31 cellular contexts compared by ENCODE assay signal in the genomic region with DNA sequence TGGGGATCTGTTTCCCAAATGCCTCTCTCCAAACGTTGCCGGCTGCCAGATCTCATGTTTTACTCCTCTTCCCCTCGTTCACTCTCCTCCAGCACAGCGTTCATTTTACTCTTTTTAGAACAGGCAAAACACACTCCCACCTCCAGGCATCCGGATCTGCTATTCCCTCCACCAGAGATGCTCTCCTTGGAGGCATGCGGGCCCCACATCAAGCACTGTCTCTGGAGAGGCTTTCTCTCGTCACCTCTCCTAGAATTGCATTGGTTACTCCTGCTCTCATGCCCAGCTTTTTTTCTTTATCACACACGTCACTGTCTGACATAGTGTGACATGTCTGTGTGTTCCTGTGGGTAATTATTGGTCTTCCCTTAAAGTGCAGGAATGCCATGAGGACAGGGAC. TPM values are rescaled to one million over a fixed set of nuclear protein-coding genes. Genes with fewer than 3 reads are reported as not detected.
"Had no signal": no experiment of that assay in that cellular context is flagged by ENCODE, and none has a peak within 500 bp of the region (broad histone marks: within the 10 kb centered on the region; RNA-seq: fewer than 3 reads in every experiment).

No MANE protein-coding gene starts in this region.

- H3K36me3 ChIP-seq: gastroesophageal sphincter, heart right ventricle, left ventricle myocardium inferior, lower lobe of right lung, prostate gland, right atrium auricular region, tibial artery, upper lobe of left lung had no signal

- H3K4me1 ChIP-seq: foreskin keratinocyte, prostate gland, testis had no signal

- H3K9me3 ChIP-seq: gastroesophageal sphincter, heart right ventricle, left ventricle myocardium inferior, lower lobe of right lung, prostate gland, right atrium auricular region, testis, tibial artery, upper lobe of left lung had no signal

- H3K27ac ChIP-seq: epithelial cell of prostate, foreskin keratinocyte, gastroesophageal sphincter, left ventricle myocardium inferior, lower lobe of right lung, prostate gland, right atrium auricular region, testis, tibial artery had no signal

- ATAC-seq: esophagus mucosa; foreskin keratinocyte; gastroesophageal sphincter; heart right ventricle; left colon; lower lobe of right lung; naive thymus-derived CD8-positive, alpha-beta T cell; sciatic nerve; stimulated activated effector memory CD8-positive, alpha-beta T cell treated with anti-CD3 and anti-CD28 coated beads, Interleukin-12 subunit alpha, Interleukin-12 subunit beta, amount 100 ng/mL, for 72 hours; stimulated activated naive CD8-positive, alpha-beta T cell treated with anti-CD3 and anti-CD28 coated beads, Interleukin-15, Interleukin-2, amounts not matched to agents 100 U/mL and 50 U/mL, for 24 hours had no signal

- H3K27me3 ChIP-seq: foreskin keratinocyte, right atrium auricular region, testis, upper lobe of left lung had no signal

- H3K4me2 ChIP-seq: smooth muscle cell had no signal

- H3K4me3 ChIP-seq: gastroesophageal sphincter, heart right ventricle, left ventricle myocardium inferior, lower lobe of right lung, prostate gland, right atrium auricular region, smooth muscle cell, testis, tibial artery, upper lobe of left lung had no signal

- DNase-seq: effector CD8-positive, alpha-beta T cell; endodermal cell; foreskin keratinocyte; heart right ventricle; hippocampal formation; kidney glomerular epithelial cell; left colon; left ventricle myocardium inferior; lower lobe of right lung; naive thymus-derived CD8-positive, alpha-beta T cell; stimulated activated CD4-positive, alpha-beta T cell treated with anti-CD3 and anti-CD28 coated beads, Interleukin-12 subunit alpha, Interleukin-12 subunit beta, amount 100 ng/mL, for 4 hours; stimulated activated CD4-positive, alpha-beta T cell treated with anti-CD3 and anti-CD28 coated beads, Interleukin-1b, Interleukin-23, amount 100 ng/mL, for 48 hours; stimulated activated CD4-positive, alpha-beta T cell treated with anti-CD3 and anti-CD28 coated beads, Interleukin-4, amount 100 ng/mL, for 1 hour; stimulated activated naive CD8-positive, alpha-beta T cell treated with anti-CD3 and anti-CD28 coated beads, Interleukin-15, Interleukin-2, amounts not matched to agents 100 U/mL and 50 U/mL, for 24 hours; substantia nigra; testis; tibial artery; upper lobe of left lung had no signal

RNA-seq across cellular contexts. Expression of gene NLRP12, which starts 23.4 kb away (rescaled TPM):
- total RNA-seq: fibroblast of lung; foreskin keratinocyte; myocyte; naive thymus-derived CD8-positive, alpha-beta T cell; neural crest cell; osteocyte had no signal
- polyA plus RNA-seq: fibroblast of lung, foreskin keratinocyte, smooth muscle cell had no signal

RNA-seq across cellular contexts. Expression of gene PRKCG, which starts 34.4 kb away (rescaled TPM):
- total RNA-seq: esophagus mucosa; fibroblast of lung; foreskin keratinocyte; gastroesophageal sphincter; heart right ventricle; left ventricle myocardium inferior; lower lobe of right lung; mesenteric fat pad; myocyte; naive thymus-derived CD8-positive, alpha-beta T cell; right atrium auricular region; sciatic nerve; smooth muscle cell had no signal
- polyA plus RNA-seq: fibroblast of lung; naive thymus-derived CD8-positive, alpha-beta T cell had no signal
